Comparison of ENCODE assay signal across 1 cellular context in the genomic region with DNA sequence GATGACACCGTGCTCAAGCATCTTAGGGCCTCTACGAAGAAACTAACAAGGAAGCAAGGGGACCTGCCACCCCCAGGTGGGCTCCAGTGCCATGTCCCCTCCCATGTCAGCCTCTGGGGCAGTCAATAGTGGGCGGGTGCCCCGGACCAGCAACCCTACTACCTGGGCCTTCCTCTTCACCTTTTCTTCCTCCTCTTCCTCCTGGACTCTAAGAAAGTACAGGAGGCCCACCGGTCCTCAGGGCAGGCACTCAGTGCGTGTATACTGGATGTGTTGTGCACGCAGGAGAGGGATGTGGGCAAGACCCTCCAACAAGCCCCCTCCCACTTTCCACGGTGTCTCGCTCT. TPM values are rescaled to one million over a fixed set of nuclear protein-coding genes. Genes with fewer than 3 reads are reported as not detected.
"Had no signal": no experiment of that assay in that cellular context is flagged by ENCODE, and none has a peak within 500 bp of the region (broad histone marks: within the 10 kb centered on the region; RNA-seq: fewer than 3 reads in every experiment).

No MANE protein-coding gene starts in this region.

RNA-seq across cellular contexts. Expression of a gene that starts 22.3 kb away (rescaled TPM):
- total RNA-seq: G401 had no signal

RNA-seq across cellular contexts. Expression of a gene that starts 59.9 kb away (rescaled TPM):
- total RNA-seq: G401 had no signal
